ENCODE assay signal across 15 cellular contexts in genomic region chr11:69356703-69357457, GRCh38.
DNase-seq lines count a peak whose midpoint lies in the region; ATAC-seq lines count a peak whose summit lies in the region.
"Had no signal": no experiment of that assay in that cellular context is flagged by ENCODE, and none has a peak within 500 bp of the region (broad histone marks: within the 10 kb centered on the region; RNA-seq: fewer than 3 reads in every experiment).

No MANE protein-coding gene starts in this region.

- peak; percentile 53 for DNase-seq in activated effector memory CD4-positive, alpha-beta T cell treated with anti-CD3 and anti-CD28 coated beads, Interleukin-2, amount 50 U/mL, for 16 hours
- no peak for DNase-seq in activated effector memory CD4-positive, alpha-beta T cell treated with Interleukin-2 at 50 U/mL for 16 hours
- DNase-seq in activated CD4-positive, alpha-beta memory T cell treated with anti-CD3 and anti-CD28 coated beads, Interleukin-2, amount 10 ng/mL, durations not matched to agents 7 days and 5 days, result peak; percentile 11
- DNase-seq in hepatic stellate cell (ENCODE audit: low spot score) (peak; percentile 55), sciatic nerve (ENCODE audit: low spot score) (peak; percentile 39), KG1 (lab: John Stamatoyannopoulos, UW) (no peak), NCI-H510A (lab: John Stamatoyannopoulos, UW) (no peak)
- DNase-seq: activated CD4-positive, alpha-beta T cell treated with anti-CD3 and anti-CD28 coated beads, Interleukin-2, amount 50 U/mL, for 4 hours; foreskin melanocyte; mesendoderm; NCI-H187 treated with DMSO at 0.1 percent for 48 hours; NCI-H524 treated with DMSO at 0.1 percent for 48 hours; OCI-M1 had no signal

- H3K27me3 Mint-ChIP-seq in activated CD4-positive, alpha-beta memory T cell treated with anti-CD3 and anti-CD28 coated beads, Interleukin-2, amount 10 ng/mL, durations not matched to agents 7 days and 5 days, result peaks cover 5% of the 10 kb centered on the region

- intact Hi-C loops in sciatic nerve (cut with DNase I), result no loop called here

- H3K27ac Mint-ChIP-seq in activated CD4-positive, alpha-beta memory T cell treated with anti-CD3 and anti-CD28 coated beads, Interleukin-2, amount 10 ng/mL, durations not matched to agents 7 days and 5 days, result no peak overlapping the region
- H3K27ac Mint-ChIP-seq: CD8-positive, alpha-beta memory T cell had no signal

- no peaks in the 10 kb centered on the region for H3K36me3 Mint-ChIP-seq in activated CD4-positive, alpha-beta memory T cell treated with anti-CD3 and anti-CD28 coated beads, Interleukin-2, amount 10 ng/mL, durations not matched to agents 7 days and 5 days (ENCODE audit: low read depth)
- H3K36me3 Mint-ChIP-seq: CD8-positive, alpha-beta memory T cell had no signal

- no peak overlapping the region for H3K4me3 Mint-ChIP-seq in activated CD4-positive, alpha-beta memory T cell treated with anti-CD3 and anti-CD28 coated beads, Interleukin-2, amount 10 ng/mL, durations not matched to agents 7 days and 5 days

- CTCF ChIA-PET in activated CD4-positive, alpha-beta memory T cell treated with anti-CD3 and anti-CD28 coated beads, Interleukin-2, amount 10 ng/mL, durations not matched to agents 7 days and 5 days (lab: Charles Lee), result no interaction called here

- no peak for ATAC-seq in sciatic nerve
- no peak for ATAC-seq in GM21515 (IDR thresholded peaks at IDR 0.05; ENCODE audit: unreplicated experiment)

- peaks cover 6% of the 10 kb centered on the region for H3K9me3 Mint-ChIP-seq in activated CD4-positive, alpha-beta memory T cell treated with anti-CD3 and anti-CD28 coated beads, Interleukin-2, amount 10 ng/mL, durations not matched to agents 7 days and 5 days

- POLR2A ChIA-PET in activated CD4-positive, alpha-beta memory T cell treated with anti-CD3 and anti-CD28 coated beads, Interleukin-2, amount 10 ng/mL, durations not matched to agents 7 days and 5 days (lab: Charles Lee), result no interaction called here

- peaks cover 5% of the 10 kb centered on the region for H3K4me1 Mint-ChIP-seq in activated CD4-positive, alpha-beta memory T cell treated with anti-CD3 and anti-CD28 coated beads, Interleukin-2, amount 10 ng/mL, durations not matched to agents 7 days and 5 days

Comparison
In these comparisons a context has a peak if more than half of its experiments do, and no peak if none do; other contexts are left out.
1. DNase-seq: peak in activated effector memory CD4-positive, alpha-beta T cell treated with anti-CD3 and anti-CD28 coated beads, Interleukin-2, amount 50 U/mL, for 16 hours (single experiment), activated CD4-positive, alpha-beta memory T cell treated with anti-CD3 and anti-CD28 coated beads, Interleukin-2, amount 10 ng/mL, durations not matched to agents 7 days and 5 days (single experiment), hepatic stellate cell (single experiment) and sciatic nerve (single experiment); none in activated effector memory CD4-positive, alpha-beta T cell treated with Interleukin-2 at 50 U/mL for 16 hours (single experiment), KG1 (single experiment) and NCI-H510A (single experiment).